In genomic region chr7:39073432-39073831, GRCh38 we compare ENCODE assay signal across 12 cellular contexts.
DNase-seq lines count a peak whose midpoint lies in the region; ATAC-seq and TF ChIP-seq lines count a peak whose summit lies in the region.
"Had no signal": no experiment of that assay in that cellular context is flagged by ENCODE, and none has a peak within 500 bp of the region (broad histone marks: within the 10 kb centered on the region; RNA-seq: fewer than 3 reads in every experiment).

No MANE protein-coding gene starts in this region.

- H3K4me3 ChIP-seq in thoracic aorta: peak overlapping the region; percentile 55
- H3K4me3 ChIP-seq: sigmoid colon had no signal

- ATAC-seq in thoracic aorta (ENCODE audit: insufficient number of reproducible peaks, low FRiP score, low read depth): no peak

- peak; percentile 25 for DNase-seq in NCI-H345 (lab: John Stamatoyannopoulos, UW)
- DNase-seq in NCI-H345 treated with DMSO at 0.1 percent for 48 hours (lab: John Stamatoyannopoulos, UW; ENCODE audit: unreplicated experiment): no peak
- DNase-seq in SHP77 (lab: John Stamatoyannopoulos, UW): peak; percentile 88 to 93
- DNase-seq in kidney tubule cell (ENCODE audit: low spot score): peak; percentile 4
- no peak for DNase-seq in thoracic aorta (ENCODE audit: low spot score)
- DNase-seq in epidermal melanocyte (ENCODE audit: insufficient read length, low spot score): no peak
- DNase-seq in SKM-1 (lab: John Stamatoyannopoulos, UW; ENCODE audit: unreplicated experiment): no peak
- DNase-seq in midbrain (lab: John Stamatoyannopoulos, UW): no peak
- DNase-seq: activated B cell treated with CpG ODN at 0.5 μM for 24 hours, activated gamma-delta T cell treated with Interleukin-2 at 50 U/mL for 16 hours, IMR-90, sigmoid colon had no signal

- no peaks in the 10 kb centered on the region for H3K36me3 ChIP-seq in thoracic aorta
- H3K36me3 ChIP-seq: sigmoid colon had no signal

- TF ChIP-seq CTCF in thoracic aorta (IDR thresholded peaks at IDR 0.05): no peak

- H3K27ac ChIP-seq in thoracic aorta: no peak overlapping the region
- H3K27ac ChIP-seq: sigmoid colon had no signal

- H3K4me1 ChIP-seq in thoracic aorta (ENCODE audit: control insufficient read depth in 1 of 2, low read depth in 2 of 2): no peaks in the 10 kb centered on the region
- H3K4me1 ChIP-seq: sigmoid colon had no signal

- no peaks in the 10 kb centered on the region for H3K9me3 ChIP-seq in thoracic aorta
- H3K9me3 ChIP-seq: sigmoid colon had no signal

- H3K27me3 ChIP-seq in thoracic aorta (replicated peaks; ENCODE audit: insufficient read depth): no peaks in the 10 kb centered on the region
- H3K27me3 ChIP-seq: sigmoid colon had no signal

Comparison
In these comparisons a context has a peak if more than half of its experiments do, and no peak if none do; other contexts are left out.
1. DNase-seq: peak in NCI-H345 (single experiment), SHP77 (2 of 2) and kidney tubule cell (single experiment); none in NCI-H345 treated with DMSO at 0.1 percent for 48 hours (single experiment), thoracic aorta (single experiment), epidermal melanocyte (single experiment), SKM-1 (single experiment) and midbrain (single experiment).